ENCODE assay signal across 2 cellular contexts in the genomic region with DNA sequence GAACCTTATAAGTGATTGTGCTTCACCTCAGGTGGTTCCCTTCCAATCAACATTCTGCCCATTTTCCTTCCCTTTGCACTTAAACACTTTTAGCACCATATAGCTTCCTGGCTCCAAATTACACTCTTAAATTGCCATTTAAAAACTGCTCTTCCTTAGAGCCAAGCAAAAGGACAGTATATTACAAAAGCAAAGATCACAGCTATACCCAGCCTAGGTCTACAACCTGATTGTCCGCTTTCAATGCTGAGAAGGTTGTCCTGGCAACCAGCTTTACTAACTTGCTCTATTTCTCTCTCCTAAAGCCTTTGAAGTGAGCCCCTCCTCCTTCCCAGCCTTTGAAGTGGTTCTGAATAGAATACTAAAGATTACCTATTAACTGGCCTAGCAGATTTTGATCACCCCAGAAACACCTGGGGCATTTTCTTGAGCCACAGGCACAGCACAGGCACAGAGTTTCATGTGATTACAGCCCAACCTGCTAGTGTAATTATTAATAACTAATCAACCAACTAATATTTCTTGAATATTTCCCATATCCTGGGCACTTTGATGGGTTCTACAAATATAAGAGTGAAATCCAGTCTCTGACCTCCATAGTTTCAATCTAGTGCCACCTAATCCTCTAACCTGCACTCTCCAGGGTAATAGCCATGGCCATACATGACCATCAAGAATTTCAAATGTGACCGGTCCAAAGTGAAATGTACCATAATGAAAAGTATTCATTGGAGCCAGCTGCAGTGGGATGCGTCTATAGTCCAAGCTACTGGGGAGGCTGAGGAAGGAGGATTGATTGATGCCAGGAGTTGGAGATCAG.
A peak's percentile ranks its signal among the peaks of the same experiment; 100 is the strongest.
TF ChIP-seq lines count a peak whose summit lies in the region.

No MANE protein-coding gene starts in this region.

TF ChIP-seq in A549, 52 proteins besides CTCF, POLR2A, EP300 and RAD21:
- TF ChIP-seq MAZ (IDR thresholded peaks at IDR 0.05; ENCODE audit: borderline replicate concordance, low read depth, low read length) = no peak
- no peak for TF ChIP-seq CBX8 (IDR thresholded peaks at IDR 0.05)
- no peak for TF ChIP-seq CEBPB (IDR thresholded peaks at IDR 0.05)
- TF ChIP-seq, protein P1, sequence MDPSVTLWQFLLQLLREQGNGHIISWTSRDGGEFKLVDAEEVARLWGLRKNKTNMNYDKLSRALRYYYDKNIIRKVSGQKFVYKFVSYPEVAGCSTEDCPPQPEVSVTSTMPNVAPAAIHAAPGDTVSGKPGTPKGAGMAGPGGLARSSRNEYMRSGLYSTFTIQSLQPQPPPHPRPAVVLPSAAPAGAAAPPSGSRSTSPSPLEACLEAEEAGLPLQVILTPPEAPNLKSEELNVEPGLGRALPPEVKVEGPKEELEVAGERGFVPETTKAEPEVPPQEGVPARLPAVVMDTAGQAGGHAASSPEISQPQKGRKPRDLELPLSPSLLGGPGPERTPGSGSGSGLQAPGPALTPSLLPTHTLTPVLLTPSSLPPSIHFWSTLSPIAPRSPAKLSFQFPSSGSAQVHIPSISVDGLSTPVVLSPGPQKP (IDR thresholded peaks at IDR 0.05; ENCODE audit: low read depth, low read length) = no peak
- TF ChIP-seq MAFK (IDR thresholded peaks at IDR 0.05; ENCODE audit: partially characterized antibody) = no peak
- TF ChIP-seq, protein P2, sequence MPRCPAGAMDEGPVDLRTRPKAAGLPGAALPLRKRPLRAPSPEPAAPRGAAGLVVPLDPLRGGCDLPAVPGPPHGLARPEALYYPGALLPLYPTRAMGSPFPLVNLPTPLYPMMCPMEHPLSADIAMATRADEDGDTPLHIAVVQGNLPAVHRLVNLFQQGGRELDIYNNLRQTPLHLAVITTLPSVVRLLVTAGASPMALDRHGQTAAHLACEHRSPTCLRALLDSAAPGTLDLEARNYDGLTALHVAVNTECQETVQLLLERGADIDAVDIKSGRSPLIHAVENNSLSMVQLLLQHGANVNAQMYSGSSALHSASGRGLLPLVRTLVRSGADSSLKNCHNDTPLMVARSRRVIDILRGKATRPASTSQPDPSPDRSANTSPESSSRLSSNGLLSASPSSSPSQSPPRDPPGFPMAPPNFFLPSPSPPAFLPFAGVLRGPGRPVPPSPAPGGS (IDR thresholded peaks at IDR 0.05) = no peak
- TF ChIP-seq ESRRA (IDR thresholded peaks at IDR 0.05; ENCODE audit: borderline replicate concordance, low read length) = no peak
- TF ChIP-seq ZNF302 (CRISPR knock-in tag; IDR thresholded peaks at IDR 0.05) = no peak
- TF ChIP-seq HEYL (CRISPR knock-in tag; IDR thresholded peaks at IDR 0.05) = no peak
- no peak for TF ChIP-seq HOXB13 (CRISPR knock-in tag; IDR thresholded peaks at IDR 0.05; ENCODE audit: low read depth)
- TF ChIP-seq ZSCAN20 (CRISPR knock-in tag; IDR thresholded peaks at IDR 0.05) = no peak
- no peak for TF ChIP-seq JUNB (IDR thresholded peaks at IDR 0.05)
- TF ChIP-seq TP53 (CRISPR knock-in tag; IDR thresholded peaks at IDR 0.05) = no peak
- no peak for TF ChIP-seq RCOR1 (IDR thresholded peaks at IDR 0.05; ENCODE audit: low read depth, low read length)
- no peak for TF ChIP-seq NR3C1 (IDR thresholded peaks at IDR 0.05)
- TF ChIP-seq, protein P3, sequence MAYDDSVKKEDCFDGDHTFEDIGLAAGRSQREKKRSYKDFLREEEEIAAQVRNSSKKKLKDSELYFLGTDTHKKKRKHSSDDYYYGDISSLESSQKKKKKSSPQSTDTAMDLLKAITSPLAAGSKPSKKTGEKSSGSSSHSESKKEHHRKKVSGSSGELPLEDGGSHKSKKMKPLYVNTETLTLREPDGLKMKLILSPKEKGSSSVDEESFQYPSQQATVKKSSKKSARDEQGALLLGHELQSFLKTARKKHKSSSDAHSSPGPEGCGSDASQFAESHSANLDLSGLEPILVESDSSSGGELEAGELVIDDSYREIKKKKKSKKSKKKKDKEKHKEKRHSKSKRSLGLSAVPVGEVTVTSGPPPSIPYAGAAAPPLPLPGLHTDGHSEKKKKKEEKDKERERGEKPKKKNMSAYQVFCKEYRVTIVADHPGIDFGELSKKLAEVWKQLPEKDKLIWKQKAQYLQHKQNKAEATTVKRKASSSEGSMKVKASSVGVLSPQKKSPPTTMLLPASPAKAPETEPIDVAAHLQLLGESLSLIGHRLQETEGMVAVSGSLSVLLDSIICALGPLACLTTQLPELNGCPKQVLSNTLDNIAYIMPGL (CRISPR knock-in tag; IDR thresholded peaks at IDR 0.05; ENCODE audit: borderline replicate concordance) = no peak
TF ChIP-seq in A549: peak in this region for 0.

TF ChIP-seq in K562, 482 proteins besides CTCF, POLR2A, EP300 and RAD21:
- TF ChIP-seq, protein P4, sequence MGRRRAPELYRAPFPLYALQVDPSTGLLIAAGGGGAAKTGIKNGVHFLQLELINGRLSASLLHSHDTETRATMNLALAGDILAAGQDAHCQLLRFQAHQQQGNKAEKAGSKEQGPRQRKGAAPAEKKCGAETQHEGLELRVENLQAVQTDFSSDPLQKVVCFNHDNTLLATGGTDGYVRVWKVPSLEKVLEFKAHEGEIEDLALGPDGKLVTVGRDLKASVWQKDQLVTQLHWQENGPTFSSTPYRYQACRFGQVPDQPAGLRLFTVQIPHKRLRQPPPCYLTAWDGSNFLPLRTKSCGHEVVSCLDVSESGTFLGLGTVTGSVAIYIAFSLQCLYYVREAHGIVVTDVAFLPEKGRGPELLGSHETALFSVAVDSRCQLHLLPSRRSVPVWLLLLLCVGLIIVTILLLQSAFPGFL (CRISPR knock-in tag; IDR thresholded peaks at IDR 0.05) = no peak
- TF ChIP-seq RFX1 (IDR thresholded peaks at IDR 0.05) = peak; percentile 76
- TF ChIP-seq RBM25 (IDR thresholded peaks at IDR 0.05; ENCODE audit: low read depth, low read length, severe bottlenecking) = no peak
- TF ChIP-seq TCF7L2 (IDR thresholded peaks at IDR 0.05; ENCODE audit: low read depth, low read length) = 0 out of 2 replicates have a peak, but pooled peaks have one; percentile 16
- no peak for TF ChIP-seq SNIP1 (IDR thresholded peaks at IDR 0.05; ENCODE audit: low read depth)
- peak; percentile 39 for TF ChIP-seq DACH1 (IDR thresholded peaks at IDR 0.05; ENCODE audit: partially characterized antibody)
- TF ChIP-seq ZNF24 (IDR thresholded peaks at IDR 0.05) = no peak
- TF ChIP-seq, protein P5, sequence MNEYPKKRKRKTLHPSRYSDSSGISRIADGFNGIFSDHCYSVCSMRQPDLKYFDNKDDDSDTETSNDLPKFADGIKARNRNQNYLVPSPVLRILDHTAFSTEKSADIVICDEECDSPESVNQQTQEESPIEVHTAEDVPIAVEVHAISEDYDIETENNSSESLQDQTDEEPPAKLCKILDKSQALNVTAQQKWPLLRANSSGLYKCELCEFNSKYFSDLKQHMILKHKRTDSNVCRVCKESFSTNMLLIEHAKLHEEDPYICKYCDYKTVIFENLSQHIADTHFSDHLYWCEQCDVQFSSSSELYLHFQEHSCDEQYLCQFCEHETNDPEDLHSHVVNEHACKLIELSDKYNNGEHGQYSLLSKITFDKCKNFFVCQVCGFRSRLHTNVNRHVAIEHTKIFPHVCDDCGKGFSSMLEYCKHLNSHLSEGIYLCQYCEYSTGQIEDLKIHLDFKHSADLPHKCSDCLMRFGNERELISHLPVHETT (CRISPR knock-in tag; conservative IDR thresholded peaks at IDR 0.05 in 1 of 2, IDR thresholded peaks at IDR 0.05 in 1 of 2) = no peak
